2 cellular contexts compared by ENCODE assay signal in the genomic region with DNA sequence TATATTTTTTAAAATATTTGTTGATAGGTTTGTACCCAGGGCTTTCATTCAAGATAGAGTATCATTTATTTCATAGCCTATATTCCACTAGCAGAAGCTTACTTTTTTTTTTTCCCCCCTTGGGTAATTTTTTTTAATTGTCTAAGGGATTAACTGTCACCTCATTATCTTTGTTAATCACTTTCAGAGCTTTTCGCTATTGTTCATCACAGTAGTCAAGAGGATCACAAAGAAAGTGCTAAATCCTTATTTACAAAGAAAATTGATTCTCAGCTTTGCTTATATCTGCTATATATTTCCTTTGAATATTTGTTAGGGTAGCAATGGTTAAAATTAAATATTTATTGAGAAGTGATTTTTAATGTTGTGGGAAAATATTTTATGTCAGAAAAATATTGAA.
TF ChIP-seq lines count a peak whose summit lies in the region.

No MANE protein-coding gene starts in this region.

TF ChIP-seq in GM23338, 12 proteins besides CTCF, POLR2A, EP300 and RAD21 (continued from another document):
- TF ChIP-seq NANOG (IDR thresholded peaks at IDR 0.05; ENCODE audit: borderline replicate concordance) = 0 out of 2 replicates have a peak, but pooled peaks have one; percentile 30

TF ChIP-seq in H1, 55 proteins besides CTCF, POLR2A, EP300 and RAD21 (continued from another document):
- TF ChIP-seq SIRT6 (IDR thresholded peaks at IDR 0.05; ENCODE audit: low read length) (no peak), NRF1 (IDR thresholded peaks at IDR 0.05; ENCODE audit: low read depth, low read length) (no peak), MAFK (IDR thresholded peaks at IDR 0.05; ENCODE audit: low read depth, low read length) (no peak), NANOG (IDR thresholded peaks at IDR 0.05; ENCODE audit: insufficient read depth, low read depth, low read length, poor library complexity, severe bottlenecking) (peak; percentile 47), BACH1 (IDR thresholded peaks at IDR 0.05; ENCODE audit: low read length) (no peak), CTBP2 (IDR thresholded peaks at IDR 0.05; ENCODE audit: borderline replicate concordance, insufficient read depth, insufficient read length, low read length) (no peak), EZH2 (IDR thresholded peaks at IDR 0.05; ENCODE audit: low read depth, low read length, severe bottlenecking) (no peak), TAF7 (optimal IDR thresholded peaks at IDR 0.05; ENCODE audit: borderline replicate concordance, low read depth, low read length) (no peak), POLR2AphosphoS5 (IDR thresholded peaks at IDR 0.05; ENCODE audit: low read depth, low read length) (no peak), KDM1A (IDR thresholded peaks at IDR 0.05; ENCODE audit: borderline replicate concordance, low read length) (no peak), CHD1 (IDR thresholded peaks at IDR 0.05; ENCODE audit: low read depth, low read length) (no peak), RXRA (IDR thresholded peaks at IDR 0.05; ENCODE audit: insufficient read depth, low read depth, low read length) (no peak), SUZ12 (IDR thresholded peaks at IDR 0.05; ENCODE audit: low read length) (no peak), CEBPB (IDR thresholded peaks at IDR 0.05; ENCODE audit: low read depth, low read length) (no peak), FOSL1 (IDR thresholded peaks at IDR 0.05; ENCODE audit: insufficient read depth, low read depth, low read length) (no peak), POU5F1 (IDR thresholded peaks at IDR 0.05; ENCODE audit: low read depth, low read length) (no peak), SAP30 (IDR thresholded peaks at IDR 0.05; ENCODE audit: insufficient read depth, insufficient replicate concordance, low read length) (no peak), RNF2 (IDR thresholded peaks at IDR 0.05; ENCODE audit: borderline replicate concordance, low read depth, low read length, missing control alignments, poor library complexity, severe bottlenecking) (no peak), JUND (IDR thresholded peaks at IDR 0.05; ENCODE audit: low read length) (no peak)
- TF ChIP-seq, protein P1, sequence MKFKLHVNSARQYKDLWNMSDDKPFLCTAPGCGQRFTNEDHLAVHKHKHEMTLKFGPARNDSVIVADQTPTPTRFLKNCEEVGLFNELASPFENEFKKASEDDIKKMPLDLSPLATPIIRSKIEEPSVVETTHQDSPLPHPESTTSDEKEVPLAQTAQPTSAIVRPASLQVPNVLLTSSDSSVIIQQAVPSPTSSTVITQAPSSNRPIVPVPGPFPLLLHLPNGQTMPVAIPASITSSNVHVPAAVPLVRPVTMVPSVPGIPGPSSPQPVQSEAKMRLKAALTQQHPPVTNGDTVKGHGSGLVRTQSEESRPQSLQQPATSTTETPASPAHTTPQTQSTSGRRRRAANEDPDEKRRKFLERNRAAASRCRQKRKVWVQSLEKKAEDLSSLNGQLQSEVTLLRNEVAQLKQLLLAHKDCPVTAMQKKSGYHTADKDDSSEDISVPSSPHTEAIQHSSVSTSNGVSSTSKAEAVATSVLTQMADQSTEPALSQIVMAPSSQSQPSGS (IDR thresholded peaks at IDR 0.05; ENCODE audit: low read length) = no peak
- TF ChIP-seq, protein P2, sequence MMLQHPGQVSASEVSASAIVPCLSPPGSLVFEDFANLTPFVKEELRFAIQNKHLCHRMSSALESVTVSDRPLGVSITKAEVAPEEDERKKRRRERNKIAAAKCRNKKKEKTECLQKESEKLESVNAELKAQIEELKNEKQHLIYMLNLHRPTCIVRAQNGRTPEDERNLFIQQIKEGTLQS (IDR thresholded peaks at IDR 0.05; ENCODE audit: insufficient read depth, low read depth, low read length) = no peak
- TF ChIP-seq, protein P3, sequence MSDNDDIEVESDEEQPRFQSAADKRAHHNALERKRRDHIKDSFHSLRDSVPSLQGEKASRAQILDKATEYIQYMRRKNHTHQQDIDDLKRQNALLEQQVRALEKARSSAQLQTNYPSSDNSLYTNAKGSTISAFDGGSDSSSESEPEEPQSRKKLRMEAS (IDR thresholded peaks at IDR 0.05) = no peak
- TF ChIP-seq, protein P4, sequence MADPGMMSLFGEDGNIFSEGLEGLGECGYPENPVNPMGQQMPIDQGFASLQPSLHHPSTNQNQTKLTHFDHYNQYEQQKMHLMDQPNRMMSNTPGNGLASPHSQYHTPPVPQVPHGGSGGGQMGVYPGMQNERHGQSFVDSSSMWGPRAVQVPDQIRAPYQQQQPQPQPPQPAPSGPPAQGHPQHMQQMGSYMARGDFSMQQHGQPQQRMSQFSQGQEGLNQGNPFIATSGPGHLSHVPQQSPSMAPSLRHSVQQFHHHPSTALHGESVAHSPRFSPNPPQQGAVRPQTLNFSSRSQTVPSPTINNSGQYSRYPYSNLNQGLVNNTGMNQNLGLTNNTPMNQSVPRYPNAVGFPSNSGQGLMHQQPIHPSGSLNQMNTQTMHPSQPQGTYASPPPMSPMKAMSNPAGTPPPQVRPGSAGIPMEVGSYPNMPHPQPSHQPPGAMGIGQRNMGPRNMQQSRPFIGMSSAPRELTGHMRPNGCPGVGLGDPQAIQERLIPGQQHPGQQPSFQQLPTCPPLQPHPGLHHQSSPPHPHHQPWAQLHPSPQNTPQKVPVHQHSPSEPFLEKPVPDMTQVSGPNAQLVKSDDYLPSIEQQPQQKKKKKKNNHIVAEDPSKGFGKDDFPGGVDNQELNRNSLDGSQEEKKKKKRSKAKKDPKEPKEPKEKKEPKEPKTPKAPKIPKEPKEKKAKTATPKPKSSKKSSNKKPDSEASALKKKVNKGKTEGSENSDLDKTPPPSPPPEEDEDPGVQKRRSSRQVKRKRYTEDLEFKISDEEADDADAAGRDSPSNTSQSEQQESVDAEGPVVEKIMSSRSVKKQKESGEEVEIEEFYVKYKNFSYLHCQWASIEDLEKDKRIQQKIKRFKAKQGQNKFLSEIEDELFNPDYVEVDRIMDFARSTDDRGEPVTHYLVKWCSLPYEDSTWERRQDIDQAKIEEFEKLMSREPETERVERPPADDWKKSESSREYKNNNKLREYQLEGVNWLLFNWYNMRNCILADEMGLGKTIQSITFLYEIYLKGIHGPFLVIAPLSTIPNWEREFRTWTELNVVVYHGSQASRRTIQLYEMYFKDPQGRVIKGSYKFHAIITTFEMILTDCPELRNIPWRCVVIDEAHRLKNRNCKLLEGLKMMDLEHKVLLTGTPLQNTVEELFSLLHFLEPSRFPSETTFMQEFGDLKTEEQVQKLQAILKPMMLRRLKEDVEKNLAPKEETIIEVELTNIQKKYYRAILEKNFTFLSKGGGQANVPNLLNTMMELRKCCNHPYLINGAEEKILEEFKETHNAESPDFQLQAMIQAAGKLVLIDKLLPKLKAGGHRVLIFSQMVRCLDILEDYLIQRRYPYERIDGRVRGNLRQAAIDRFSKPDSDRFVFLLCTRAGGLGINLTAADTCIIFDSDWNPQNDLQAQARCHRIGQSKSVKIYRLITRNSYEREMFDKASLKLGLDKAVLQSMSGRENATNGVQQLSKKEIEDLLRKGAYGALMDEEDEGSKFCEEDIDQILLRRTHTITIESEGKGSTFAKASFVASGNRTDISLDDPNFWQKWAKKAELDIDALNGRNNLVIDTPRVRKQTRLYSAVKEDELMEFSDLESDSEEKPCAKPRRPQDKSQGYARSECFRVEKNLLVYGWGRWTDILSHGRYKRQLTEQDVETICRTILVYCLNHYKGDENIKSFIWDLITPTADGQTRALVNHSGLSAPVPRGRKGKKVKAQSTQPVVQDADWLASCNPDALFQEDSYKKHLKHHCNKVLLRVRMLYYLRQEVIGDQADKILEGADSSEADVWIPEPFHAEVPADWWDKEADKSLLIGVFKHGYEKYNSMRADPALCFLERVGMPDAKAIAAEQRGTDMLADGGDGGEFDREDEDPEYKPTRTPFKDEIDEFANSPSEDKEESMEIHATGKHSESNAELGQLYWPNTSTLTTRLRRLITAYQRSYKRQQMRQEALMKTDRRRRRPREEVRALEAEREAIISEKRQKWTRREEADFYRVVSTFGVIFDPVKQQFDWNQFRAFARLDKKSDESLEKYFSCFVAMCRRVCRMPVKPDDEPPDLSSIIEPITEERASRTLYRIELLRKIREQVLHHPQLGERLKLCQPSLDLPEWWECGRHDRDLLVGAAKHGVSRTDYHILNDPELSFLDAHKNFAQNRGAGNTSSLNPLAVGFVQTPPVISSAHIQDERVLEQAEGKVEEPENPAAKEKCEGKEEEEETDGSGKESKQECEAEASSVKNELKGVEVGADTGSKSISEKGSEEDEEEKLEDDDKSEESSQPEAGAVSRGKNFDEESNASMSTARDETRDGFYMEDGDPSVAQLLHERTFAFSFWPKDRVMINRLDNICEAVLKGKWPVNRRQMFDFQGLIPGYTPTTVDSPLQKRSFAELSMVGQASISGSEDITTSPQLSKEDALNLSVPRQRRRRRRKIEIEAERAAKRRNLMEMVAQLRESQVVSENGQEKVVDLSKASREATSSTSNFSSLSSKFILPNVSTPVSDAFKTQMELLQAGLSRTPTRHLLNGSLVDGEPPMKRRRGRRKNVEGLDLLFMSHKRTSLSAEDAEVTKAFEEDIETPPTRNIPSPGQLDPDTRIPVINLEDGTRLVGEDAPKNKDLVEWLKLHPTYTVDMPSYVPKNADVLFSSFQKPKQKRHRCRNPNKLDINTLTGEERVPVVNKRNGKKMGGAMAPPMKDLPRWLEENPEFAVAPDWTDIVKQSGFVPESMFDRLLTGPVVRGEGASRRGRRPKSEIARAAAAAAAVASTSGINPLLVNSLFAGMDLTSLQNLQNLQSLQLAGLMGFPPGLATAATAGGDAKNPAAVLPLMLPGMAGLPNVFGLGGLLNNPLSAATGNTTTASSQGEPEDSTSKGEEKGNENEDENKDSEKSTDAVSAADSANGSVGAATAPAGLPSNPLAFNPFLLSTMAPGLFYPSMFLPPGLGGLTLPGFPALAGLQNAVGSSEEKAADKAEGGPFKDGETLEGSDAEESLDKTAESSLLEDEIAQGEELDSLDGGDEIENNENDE (IDR thresholded peaks at IDR 0.05; ENCODE audit: insufficient replicate concordance, low read length) = peak; percentile 60
